1 cellular context compared by ENCODE assay signal in genomic region chr7:78134256-78134655, GRCh38.
TF ChIP-seq lines count a peak whose summit lies in the region.

No MANE protein-coding gene starts in this region.

TF ChIP-seq in GM23338, 12 proteins besides CTCF, POLR2A, EP300 and RAD21:
- no peak for TF ChIP-seq ZNF462 (CRISPR knock-in tag; IDR thresholded peaks at IDR 0.05)
TF ChIP-seq in GM23338: peak in this region for 0.
